ENCODE assay signal across 28 cellular contexts in the genomic region with DNA sequence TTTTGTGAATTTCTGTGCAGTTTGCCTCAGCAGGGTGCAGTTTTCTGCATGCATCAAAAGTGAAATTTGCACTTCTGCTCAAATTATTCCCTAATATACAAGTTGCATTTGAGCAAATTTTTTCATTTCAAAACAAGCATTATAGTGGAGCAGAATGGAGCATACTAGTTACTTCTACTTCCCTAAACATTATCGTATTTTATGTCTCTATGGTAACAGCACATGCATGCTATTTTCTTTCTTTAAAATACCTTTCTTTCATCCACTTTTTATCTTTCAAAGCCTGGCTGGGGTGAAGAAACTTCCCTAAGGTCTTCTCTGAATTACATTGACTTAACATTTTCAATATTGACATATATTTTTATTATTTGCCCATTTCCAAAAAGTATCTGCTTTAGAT.
"Had no signal": no experiment of that assay in that cellular context is flagged by ENCODE, and none has a peak within 500 bp of the region (broad histone marks: within the 10 kb centered on the region; RNA-seq: fewer than 3 reads in every experiment).

No MANE protein-coding gene starts in this region.

- H3K36me3 ChIP-seq: ascending aorta, cardiac muscle cell had no signal

- H3K27me3 Mint-ChIP-seq: activated CD4-positive, alpha-beta T cell treated with anti-CD3 and anti-CD28 coated beads for 36 hours; activated CD4-positive, alpha-beta T cell treated with anti-CD3 and anti-CD28 coated beads, Interleukin-2, amount 10 ng/mL, durations not matched to agents 7 days and 5 days; activated naive CD4-positive, alpha-beta T cell treated with anti-CD3 and anti-CD28 coated beads, Interleukin-2, amount 50 U/mL, for 24 hours; activated naive CD8-positive, alpha-beta T cell treated with anti-CD3 and anti-CD28 coated beads, Interleukin-2, amount 10 ng/mL, durations not matched to agents 7 days and 5 days; activated T-cell treated with anti-CD3 and anti-CD28 coated beads, Interleukin-2, amount 50 U/mL, for 24 hours; central memory CD8-positive, alpha-beta T cell had no signal

- H3K27me3 ChIP-seq: ascending aorta, cardiac muscle cell had no signal

- H3K27ac ChIP-seq: ascending aorta, cardiac muscle cell had no signal

- H3K4me3 Mint-ChIP-seq: activated CD4-positive, alpha-beta T cell treated with anti-CD3 and anti-CD28 coated beads for 36 hours; activated CD4-positive, alpha-beta T cell treated with anti-CD3 and anti-CD28 coated beads, Interleukin-2, amount 10 ng/mL, durations not matched to agents 7 days and 5 days; activated CD8-positive, alpha-beta T cell treated with anti-CD3 and anti-CD28 coated beads, Interleukin-2, amount 10 ng/mL, durations not matched to agents 7 days and 5 days; activated naive CD4-positive, alpha-beta T cell treated with anti-CD3 and anti-CD28 coated beads, Interleukin-2, amount 50 U/mL, for 24 hours; activated naive CD8-positive, alpha-beta T cell treated with anti-CD3 and anti-CD28 coated beads, Interleukin-2, amount 10 ng/mL, durations not matched to agents 7 days and 5 days; activated T-cell treated with anti-CD3 and anti-CD28 coated beads, Interleukin-2, amount 50 U/mL, for 24 hours; central memory CD8-positive, alpha-beta T cell; WTC11 had no signal

- DNase-seq: activated CD4-positive, alpha-beta T cell treated with anti-CD3 and anti-CD28 coated beads for 36 hours; activated CD4-positive, alpha-beta T cell treated with anti-CD3 and anti-CD28 coated beads, Interleukin-2, amount 10 ng/mL, durations not matched to agents 7 days and 5 days; activated CD4-positive, alpha-beta T cell treated with anti-CD3 and anti-CD28 coated beads, Interleukin-2, amount 50 U/mL, for 48 hours; activated CD8-positive, alpha-beta T cell treated with anti-CD3 and anti-CD28 coated beads, Interleukin-2, amount 10 ng/mL, durations not matched to agents 7 days and 5 days; activated gamma-delta T cell; activated naive CD4-positive, alpha-beta T cell treated with Interleukin-2 at 50 U/mL for 16 hours; activated naive CD8-positive, alpha-beta T cell treated with anti-CD3 and anti-CD28 coated beads, Interleukin-2, amount 10 ng/mL, durations not matched to agents 7 days and 5 days; activated T-cell treated with anti-CD3 and anti-CD28 coated beads, Interleukin-2, amount 50 U/mL, for 24 hours; amygdala; MV-4-11; NCI-H1092; NCI-H1436 treated with DMSO at 0.1 percent for 48 hours; NCI-H1694 treated with DMSO at 0.1 percent for 48 hours; NCI-H2029; NCI-H345; NCI-H510A; NCI-H526; NCI-H748 treated with DMSO at 0.1 percent for 48 hours; NK-92 treated with Interleukin-12 subunit alpha and Interleukin-12 subunit beta, amount 100 ng/mL, for 24 hours; Right ventricle myocardium superior; T1000 had no signal

- H3K9me3 ChIP-seq: ascending aorta had no signal

- ATAC-seq: activated CD4-positive, alpha-beta T cell treated with anti-CD3 and anti-CD28 coated beads for 36 hours; activated CD4-positive, CD25-positive, alpha-beta regulatory T cell treated with anti-CD3 and anti-CD28 coated beads, Interleukin-2, amount 50 U/mL, for 24 hours; activated CD8-positive, alpha-beta T cell treated with anti-CD3 and anti-CD28 coated beads, Interleukin-2, amount 10 ng/mL, durations not matched to agents 7 days and 5 days; WTC11 had no signal

- H3K9me3 Mint-ChIP-seq: activated naive CD4-positive, alpha-beta T cell treated with anti-CD3 and anti-CD28 coated beads, Interleukin-2, amount 50 U/mL, for 24 hours; activated T-cell treated with anti-CD3 and anti-CD28 coated beads, Interleukin-2, amount 50 U/mL, for 24 hours; central memory CD8-positive, alpha-beta T cell had no signal

- H3K4me3 ChIP-seq: ascending aorta, cardiac muscle cell had no signal

- H3K4me1 ChIP-seq: ascending aorta had no signal

- H3K27ac Mint-ChIP-seq: activated CD4-positive, alpha-beta T cell treated with anti-CD3 and anti-CD28 coated beads for 36 hours; activated CD4-positive, alpha-beta T cell treated with anti-CD3 and anti-CD28 coated beads, Interleukin-2, amount 10 ng/mL, durations not matched to agents 7 days and 5 days; activated CD8-positive, alpha-beta T cell treated with anti-CD3 and anti-CD28 coated beads, Interleukin-2, amount 10 ng/mL, durations not matched to agents 7 days and 5 days; activated naive CD4-positive, alpha-beta T cell treated with anti-CD3 and anti-CD28 coated beads, Interleukin-2, amount 50 U/mL, for 24 hours; activated naive CD8-positive, alpha-beta T cell treated with anti-CD3 and anti-CD28 coated beads, Interleukin-2, amount 10 ng/mL, durations not matched to agents 7 days and 5 days; activated T-cell treated with anti-CD3 and anti-CD28 coated beads, Interleukin-2, amount 50 U/mL, for 24 hours; activated T-helper 2 cell treated with anti-CD3 and anti-CD28 coated beads, Interferon-gamma antibody, Interleukin-2, Interleukin-4, amounts not matched to agents 10 μg/mL and 5 μg/mL and 100 μg/mL, durations not matched to agents 14 hours and 24 hours and 36 hours; WTC11 had no signal
